1 cellular context compared by ENCODE assay signal in genomic region chr15:71506946-71507345, GRCh38.
TF ChIP-seq lines count a peak whose summit lies in the region.

No MANE protein-coding gene starts in this region.

TF ChIP-seq in SK-N-SH, 30 proteins besides CTCF, POLR2A, EP300 and RAD21 (continued from another document):
- TF ChIP-seq RCOR1 (IDR thresholded peaks at IDR 0.05; ENCODE audit: low read length) (no peak), EZH2phosphoT487 (IDR thresholded peaks at IDR 0.05; ENCODE audit: borderline replicate concordance, low read depth) (no peak), SIN3A (IDR thresholded peaks at IDR 0.05; ENCODE audit: borderline replicate concordance, low read depth, low read length) (no peak), GATA2 (CRISPR knock-in tag; IDR thresholded peaks at IDR 0.05) (no peak), YY1 (IDR thresholded peaks at IDR 0.05; ENCODE audit: low read depth) (no peak), CHD2 (IDR thresholded peaks at IDR 0.05; ENCODE audit: low read length, partially characterized antibody) (no peak)
TF ChIP-seq in SK-N-SH: peak in this region for 0.
